17 cellular contexts compared by ENCODE assay signal in the genomic region with DNA sequence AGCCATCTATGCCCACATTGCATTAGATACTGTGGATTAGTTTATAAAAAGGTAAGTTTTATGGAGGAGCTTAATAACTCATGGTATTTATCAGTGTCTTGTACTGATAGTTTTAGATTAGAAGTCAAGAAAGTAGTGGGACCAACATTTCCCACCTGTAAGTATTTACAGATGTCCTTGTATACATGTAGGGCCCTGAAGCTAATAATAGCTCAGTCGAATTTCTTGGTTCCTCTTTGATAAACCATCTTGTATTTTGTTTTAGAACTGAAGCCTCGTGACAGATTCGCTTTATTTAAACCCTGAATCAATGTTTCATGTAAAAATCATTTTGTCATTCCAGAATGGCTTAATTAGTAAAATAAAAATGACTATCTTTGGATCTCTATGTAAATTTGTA.
DNase-seq lines count a peak whose midpoint lies in the region; ATAC-seq and TF ChIP-seq lines count a peak whose summit lies in the region.
"Had no signal": no experiment of that assay in that cellular context is flagged by ENCODE, and none has a peak within 500 bp of the region (broad histone marks: within the 10 kb centered on the region; RNA-seq: fewer than 3 reads in every experiment).

No MANE protein-coding gene starts in this region.

- peak overlapping the region; percentile 32 for H3K4me2 ChIP-seq in OCI-LY3 (ENCODE audit: low read length)
- H3K4me2 ChIP-seq: BLaER1 treated with 17β-estradiol and CSF1 and Interleukin-3, amounts not matched to agents 10 nM and 100 nM; KMS-11 had no signal

- H3K4me3 ChIP-seq in OCI-LY3 (ENCODE audit: low read length), result no peak overlapping the region
- H3K4me3 ChIP-seq: BLaER1 treated with 17β-estradiol and CSF1 and Interleukin-3, amounts not matched to agents 10 nM and 100 nM had no signal

- no peaks in the 10 kb centered on the region for H3K27me3 ChIP-seq in OCI-LY3 (ENCODE audit: low read depth, low read length)
- H3K27me3 ChIP-seq: BLaER1 treated with 17β-estradiol and CSF1 and Interleukin-3, amounts not matched to agents 10 nM and 100 nM; neutrophil had no signal

- H3K27ac ChIP-seq in OCI-LY3 (ENCODE audit: low read length), result no peak overlapping the region
- H3K27ac ChIP-seq: BLaER1 treated with 17β-estradiol and CSF1 and Interleukin-3, amounts not matched to agents 10 nM and 100 nM; KMS-11; neutrophil had no signal

- no peaks in the 10 kb centered on the region for H3K36me3 ChIP-seq in OCI-LY3 (replicated peaks; ENCODE audit: low read depth, low read length)
- H3K36me3 ChIP-seq: neutrophil had no signal

- no peaks in the 10 kb centered on the region for H4K20me1 ChIP-seq in OCI-LY3 (ENCODE audit: insufficient read depth, low read length)
- H4K20me1 ChIP-seq: BLaER1 treated with 17β-estradiol and CSF1 and Interleukin-3, amounts not matched to agents 10 nM and 100 nM had no signal

- H3K9ac ChIP-seq in OCI-LY3 (ENCODE audit: low read length), result no peak overlapping the region
- H3K9ac ChIP-seq: BLaER1 treated with 17β-estradiol and CSF1 and Interleukin-3, amounts not matched to agents 10 nM and 100 nM; KMS-11 had no signal

- no peak for TF ChIP-seq CTCF in OCI-LY3 (IDR thresholded peaks at IDR 0.05; ENCODE audit: low read depth, low read length)

- H2AFZ ChIP-seq in OCI-LY3 (ENCODE audit: low read depth, low read length), result no peak overlapping the region

- no peaks in the 10 kb centered on the region for H3K9me3 ChIP-seq in OCI-LY3 (ENCODE audit: insufficient read depth, low read length)
- H3K9me3 ChIP-seq: BLaER1 treated with 17β-estradiol and CSF1 and Interleukin-3, amounts not matched to agents 10 nM and 100 nM; neutrophil had no signal

- peaks cover 21% of the 10 kb centered on the region for H3K4me1 ChIP-seq in OCI-LY3 (ENCODE audit: low read length)

- ATAC-seq in GM18909 (IDR thresholded peaks at IDR 0.05; ENCODE audit: poor library complexity, unreplicated experiment) (peak; percentile 87), GM21515 (IDR thresholded peaks at IDR 0.05; ENCODE audit: unreplicated experiment) (peak; percentile 78), HG02981 (IDR thresholded peaks at IDR 0.05; ENCODE audit: unreplicated experiment) (peak; percentile 51)
- ATAC-seq: activated T-cell treated with anti-CD3 and anti-CD28 coated beads, Interleukin-2, amount 50 U/mL, for 4 hours had no signal

- DNase-seq in NCI-H2081 (lab: John Stamatoyannopoulos, UW), result no peak
- DNase-seq in NCI-H2227 (lab: John Stamatoyannopoulos, UW; ENCODE audit: unreplicated experiment), result no peak
- no peak for DNase-seq in COLO829 (ENCODE audit: low spot score)
- DNase-seq in dedifferentiated amniotic fluid mesenchymal stem cell (ENCODE audit: extremely low spot score), result no peak
- DNase-seq: activated CD4-positive, alpha-beta T cell treated with anti-CD3 and anti-CD28 coated beads for 1 hour; activated T-cell treated with anti-CD3 and anti-CD28 coated beads, Interleukin-2, amount 50 U/mL, for 4 hours; amniotic stem cell; dermis blood vessel endothelial cell; NCI-H2029 treated with DMSO at 0.1 percent for 48 hours; substantia nigra had no signal

- H3K79me2 ChIP-seq in OCI-LY3 (ENCODE audit: low read length), result no peaks in the 10 kb centered on the region
